Comparison of ENCODE assay signal across 36 cellular contexts in the genomic region with DNA sequence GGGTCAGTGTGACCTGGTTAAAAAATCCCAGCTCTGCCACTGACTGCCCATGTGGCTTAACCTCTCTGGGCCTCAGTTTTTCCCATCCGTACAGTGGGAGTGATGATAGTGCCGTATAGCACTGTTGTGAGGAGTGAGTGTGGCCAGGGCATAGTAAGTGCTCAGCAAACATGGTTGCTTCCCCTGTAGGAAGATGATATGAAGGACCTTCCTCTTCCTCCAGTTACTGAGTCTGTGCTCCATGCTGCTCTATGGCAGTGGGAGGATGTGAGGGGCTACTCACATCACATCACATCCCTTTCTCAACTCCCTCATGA. TPM values are rescaled to one million over a fixed set of nuclear protein-coding genes. Genes with fewer than 3 reads are reported as not detected.
"Had no signal": no experiment of that assay in that cellular context is flagged by ENCODE, and none has a peak within 500 bp of the region (broad histone marks: within the 10 kb centered on the region; RNA-seq: fewer than 3 reads in every experiment).

No MANE protein-coding gene starts in this region.

- H3K4me2 ChIP-seq: KMS-11 had no signal

- H3K9me3 ChIP-seq: ascending aorta, Peyer's patch, SJCRH30 had no signal

- H3K4me3 ChIP-seq: ascending aorta, Peyer's patch, SJCRH30 had no signal

- H3K36me3 ChIP-seq: ascending aorta, SJCRH30 had no signal

- H3K27ac ChIP-seq: ascending aorta, KMS-11, Peyer's patch, SJCRH30, VCaP had no signal

- H3K27me3 ChIP-seq: ascending aorta, Peyer's patch had no signal

- DNase-seq: activated CD4-positive, alpha-beta memory T cell treated with anti-CD3 and anti-CD28 coated beads, Interleukin-2, amount 10 ng/mL, durations not matched to agents 7 days and 5 days; activated CD4-positive, alpha-beta T cell treated with anti-CD3 and anti-CD28 coated beads for 1 hour; activated CD4-positive, alpha-beta T cell treated with anti-CD3 and anti-CD28 coated beads for 48 hours; activated CD4-positive, CD25-positive, alpha-beta regulatory T cell; activated CD8-positive, alpha-beta memory T cell treated with anti-CD3 and anti-CD28 coated beads for 24 hours; activated CD8-positive, alpha-beta memory T cell treated with anti-CD3 and anti-CD28 coated beads, Interleukin-2, amount 10 ng/mL, durations not matched to agents 7 days and 5 days; activated effector memory CD4-positive, alpha-beta T cell treated with anti-CD3 and anti-CD28 coated beads, Interleukin-2, amount 50 U/mL, for 16 hours; activated naive CD4-positive, alpha-beta T cell; activated naive CD8-positive, alpha-beta T cell treated with anti-CD3 and anti-CD28 coated beads, Interleukin-2, amount 10 ng/mL, durations not matched to agents 7 days and 5 days; activated T-cell treated with anti-CD3 and anti-CD28 coated beads, Interleukin-2, amount 50 U/mL, for 1 hour; activated T-cell treated with anti-CD3 and anti-CD28 coated beads, Interleukin-2, amount 50 U/mL, for 72 hours; amygdala; caudate nucleus; MM.1S; MV-4-11; NCI-H1092; NCI-H1436 treated with DMSO at 0.1 percent for 48 hours; NCI-H1694 treated with DMSO at 0.1 percent for 48 hours; NCI-H2029; NCI-H510A; NCI-H526; NCI-H748 treated with DMSO at 0.1 percent for 48 hours; NK-92 treated with Interleukin-12 subunit alpha and Interleukin-12 subunit beta, amount 100 ng/mL, for 24 hours; PC-3; Peyer's patch; RPMI8226; SHP77; T-cell; T-helper 17 cell had no signal

- H3K4me1 ChIP-seq: ascending aorta, SJCRH30 had no signal

- H3K9ac ChIP-seq: KMS-11 had no signal

- ATAC-seq: activated CD8-positive, alpha-beta memory T cell treated with anti-CD3 and anti-CD28 coated beads, Interleukin-2, amount 10 ng/mL, durations not matched to agents 7 days and 5 days; activated T-cell treated with anti-CD3 and anti-CD28 coated beads, Interleukin-2, amount 50 U/mL, for 72 hours; activated T-helper 17 cell treated with anti-CD3 and anti-CD28 coated beads, Interleukin-2, amount 50 U/mL, for 72 hours; PC-3; SK-N-SH treated with all-trans-retinoic acid at 6 μM for 48 hours; T-cell; T-helper 17 cell had no signal

RNA-seq across cellular contexts. Expression of gene C6orf132, which starts 13.1 kb away (rescaled TPM):
- total RNA-seq: SJCRH30, T-helper 17 cell had no signal

RNA-seq across cellular contexts. Expression of gene GUCA1A, which starts 43.8 kb away (rescaled TPM):
- total RNA-seq: activated CD4-positive, alpha-beta memory T cell treated with anti-CD3 and anti-CD28 coated beads, Interleukin-2, amount 10 ng/mL, durations not matched to agents 7 days and 5 days; activated CD8-positive, alpha-beta memory T cell treated with anti-CD3 and anti-CD28 coated beads, Interleukin-2, amount 10 ng/mL, durations not matched to agents 7 days and 5 days; activated naive CD8-positive, alpha-beta T cell treated with anti-CD3 and anti-CD28 coated beads, Interleukin-2, amount 10 ng/mL, durations not matched to agents 7 days and 5 days; LHCN-M2; PC-3; Peyer's patch; SJCRH30; T-cell; T-helper 17 cell had no signal
